1 cellular context compared by ENCODE assay signal in the genomic region with DNA sequence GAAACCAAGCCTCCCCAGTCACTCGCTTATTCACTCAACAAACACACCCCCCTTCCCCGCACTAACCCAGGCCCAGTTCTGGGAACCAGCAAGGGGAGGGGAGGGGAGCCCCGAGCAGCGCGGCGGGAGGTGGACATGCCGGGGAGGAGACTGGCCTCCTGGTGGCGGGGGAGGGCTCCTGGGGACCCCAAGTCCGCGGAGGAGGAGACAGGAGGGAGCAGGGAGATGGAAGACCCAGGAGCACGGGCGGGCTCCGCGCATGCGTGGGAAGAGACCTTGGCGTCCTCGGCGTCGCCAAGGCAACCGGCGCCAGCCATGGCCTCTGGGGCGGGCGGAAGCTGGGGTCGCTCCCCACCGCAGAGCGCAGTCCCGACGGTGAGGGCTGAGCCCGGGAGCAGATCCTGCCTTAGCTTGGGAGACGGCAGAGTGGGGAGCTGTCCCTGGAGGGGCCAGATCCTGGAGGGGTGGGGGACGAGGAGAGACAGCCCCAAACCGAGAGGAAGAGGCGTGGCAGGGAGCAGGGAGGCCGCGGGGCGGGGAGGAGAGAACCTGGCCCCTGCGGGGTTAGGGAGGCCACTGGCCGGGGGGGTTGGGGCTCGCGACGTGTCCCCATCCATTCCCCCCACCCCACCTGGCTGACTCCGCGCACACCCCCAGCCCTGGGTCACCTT.
TF ChIP-seq lines count a peak whose summit lies in the region.

Gene PRR29 (plus strand): TSS at position 302 of the 671 bp plus-strand sequence. CDS start 14 bp downstream, at position 316.

TF ChIP-seq in HepG2, 621 proteins besides CTCF, POLR2A, EP300 and RAD21 (continued from another document and continues in another):
- TF ChIP-seq ZBTB39 (CRISPR knock-in tag; IDR thresholded peaks at IDR 0.05) (no peak), ZC3H4 (CRISPR knock-in tag; IDR thresholded peaks at IDR 0.05; ENCODE audit: borderline replicate concordance) (no peak), ZNF225 (CRISPR knock-in tag; IDR thresholded peaks at IDR 0.05) (no peak), ZNF251 (CRISPR knock-in tag; IDR thresholded peaks at IDR 0.05) (no peak), NCOR1 (IDR thresholded peaks at IDR 0.05; ENCODE audit: borderline replicate concordance, low read length) (no peak), NCOA2 (CRISPR knock-in tag; IDR thresholded peaks at IDR 0.05) (0 out of 2 replicates have a peak, but pooled peaks have one; percentile 18), E2F2 (CRISPR knock-in tag; IDR thresholded peaks at IDR 0.05; ENCODE audit: borderline replicate concordance) (no peak), KMT2A (CRISPR knock-in tag; IDR thresholded peaks at IDR 0.05) (no peak), KLF13 (CRISPR knock-in tag; IDR thresholded peaks at IDR 0.05) (no peak; the same call in 1 of the 2 replicates), PRMT3 (CRISPR knock-in tag; IDR thresholded peaks at IDR 0.05; ENCODE audit: borderline replicate concordance, low read depth) (no peak), KIAA2018 (CRISPR knock-in tag; IDR thresholded peaks at IDR 0.05; ENCODE audit: borderline replicate concordance) (no peak), SOX5 (CRISPR knock-in tag; IDR thresholded peaks at IDR 0.05; ENCODE audit: borderline replicate concordance) (no peak), ARHGAP35 (CRISPR knock-in tag; IDR thresholded peaks at IDR 0.05; ENCODE audit: borderline replicate concordance) (no peak), ZNF383 (CRISPR knock-in tag; IDR thresholded peaks at IDR 0.05; ENCODE audit: borderline replicate concordance) (peak; percentile 80; the same call in 1 of the 2 replicates), THAP8 (CRISPR knock-in tag; IDR thresholded peaks at IDR 0.05; ENCODE audit: borderline replicate concordance) (no peak), ELF3 (CRISPR knock-in tag; IDR thresholded peaks at IDR 0.05) (peak; percentile 58), ZNF460 (CRISPR knock-in tag; IDR thresholded peaks at IDR 0.05; ENCODE audit: borderline replicate concordance) (no peak), FOSL2 (CRISPR knock-in tag; IDR thresholded peaks at IDR 0.05) (no peak), RELA (CRISPR knock-in tag; IDR thresholded peaks at IDR 0.05) (no peak), ZNF253 (CRISPR knock-in tag; IDR thresholded peaks at IDR 0.05; ENCODE audit: borderline replicate concordance) (no peak), ZNF205 (CRISPR knock-in tag; IDR thresholded peaks at IDR 0.05) (no peak), ZNF777 (CRISPR knock-in tag; IDR thresholded peaks at IDR 0.05) (peak; percentile 87), FOXM1 (CRISPR knock-in tag; IDR thresholded peaks at IDR 0.05) (no peak), ZNF230 (CRISPR knock-in tag; IDR thresholded peaks at IDR 0.05) (no peak), ZNF776 (CRISPR knock-in tag; IDR thresholded peaks at IDR 0.05) (peak; percentile 50; the same call in 1 of the 2 replicates), ZNF709 (CRISPR knock-in tag; IDR thresholded peaks at IDR 0.05) (no peak), THYN1 (CRISPR knock-in tag; IDR thresholded peaks at IDR 0.05; ENCODE audit: borderline replicate concordance, low read depth) (no peak)
- TF ChIP-seq, protein P1, sequence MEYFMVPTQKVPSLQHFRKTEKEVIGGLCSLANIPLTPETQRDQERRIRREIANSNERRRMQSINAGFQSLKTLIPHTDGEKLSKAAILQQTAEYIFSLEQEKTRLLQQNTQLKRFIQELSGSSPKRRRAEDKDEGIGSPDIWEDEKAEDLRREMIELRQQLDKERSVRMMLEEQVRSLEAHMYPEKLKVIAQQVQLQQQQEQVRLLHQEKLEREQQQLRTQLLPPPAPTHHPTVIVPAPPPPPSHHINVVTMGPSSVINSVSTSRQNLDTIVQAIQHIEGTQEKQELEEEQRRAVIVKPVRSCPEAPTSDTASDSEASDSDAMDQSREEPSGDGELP (IDR thresholded peaks at IDR 0.05; ENCODE audit: borderline replicate concordance, low read depth), result no peak
- TF ChIP-seq, protein P2, sequence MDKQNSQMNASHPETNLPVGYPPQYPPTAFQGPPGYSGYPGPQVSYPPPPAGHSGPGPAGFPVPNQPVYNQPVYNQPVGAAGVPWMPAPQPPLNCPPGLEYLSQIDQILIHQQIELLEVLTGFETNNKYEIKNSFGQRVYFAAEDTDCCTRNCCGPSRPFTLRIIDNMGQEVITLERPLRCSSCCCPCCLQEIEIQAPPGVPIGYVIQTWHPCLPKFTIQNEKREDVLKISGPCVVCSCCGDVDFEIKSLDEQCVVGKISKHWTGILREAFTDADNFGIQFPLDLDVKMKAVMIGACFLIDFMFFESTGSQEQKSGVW (CRISPR knock-in tag; IDR thresholded peaks at IDR 0.05; ENCODE audit: borderline replicate concordance), result no peak
- TF ChIP-seq, protein P3, sequence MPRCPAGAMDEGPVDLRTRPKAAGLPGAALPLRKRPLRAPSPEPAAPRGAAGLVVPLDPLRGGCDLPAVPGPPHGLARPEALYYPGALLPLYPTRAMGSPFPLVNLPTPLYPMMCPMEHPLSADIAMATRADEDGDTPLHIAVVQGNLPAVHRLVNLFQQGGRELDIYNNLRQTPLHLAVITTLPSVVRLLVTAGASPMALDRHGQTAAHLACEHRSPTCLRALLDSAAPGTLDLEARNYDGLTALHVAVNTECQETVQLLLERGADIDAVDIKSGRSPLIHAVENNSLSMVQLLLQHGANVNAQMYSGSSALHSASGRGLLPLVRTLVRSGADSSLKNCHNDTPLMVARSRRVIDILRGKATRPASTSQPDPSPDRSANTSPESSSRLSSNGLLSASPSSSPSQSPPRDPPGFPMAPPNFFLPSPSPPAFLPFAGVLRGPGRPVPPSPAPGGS (CRISPR knock-in tag; IDR thresholded peaks at IDR 0.05), result peak; percentile 65
- TF ChIP-seq, protein P4, sequence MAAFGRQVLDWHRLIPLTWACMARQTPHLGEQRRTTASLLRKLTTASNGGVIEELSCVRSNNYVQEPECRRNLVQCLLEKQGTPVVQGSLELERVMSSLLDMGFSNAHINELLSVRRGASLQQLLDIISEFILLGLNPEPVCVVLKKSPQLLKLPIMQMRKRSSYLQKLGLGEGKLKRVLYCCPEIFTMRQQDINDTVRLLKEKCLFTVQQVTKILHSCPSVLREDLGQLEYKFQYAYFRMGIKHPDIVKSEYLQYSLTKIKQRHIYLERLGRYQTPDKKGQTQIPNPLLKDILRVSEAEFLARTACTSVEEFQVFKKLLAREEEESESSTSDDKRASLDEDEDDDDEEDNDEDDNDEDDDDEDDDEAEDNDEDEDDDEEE (CRISPR knock-in tag; IDR thresholded peaks at IDR 0.05), result 0 out of 2 replicates have a peak, but pooled peaks have one; percentile 46
- TF ChIP-seq, protein P5, sequence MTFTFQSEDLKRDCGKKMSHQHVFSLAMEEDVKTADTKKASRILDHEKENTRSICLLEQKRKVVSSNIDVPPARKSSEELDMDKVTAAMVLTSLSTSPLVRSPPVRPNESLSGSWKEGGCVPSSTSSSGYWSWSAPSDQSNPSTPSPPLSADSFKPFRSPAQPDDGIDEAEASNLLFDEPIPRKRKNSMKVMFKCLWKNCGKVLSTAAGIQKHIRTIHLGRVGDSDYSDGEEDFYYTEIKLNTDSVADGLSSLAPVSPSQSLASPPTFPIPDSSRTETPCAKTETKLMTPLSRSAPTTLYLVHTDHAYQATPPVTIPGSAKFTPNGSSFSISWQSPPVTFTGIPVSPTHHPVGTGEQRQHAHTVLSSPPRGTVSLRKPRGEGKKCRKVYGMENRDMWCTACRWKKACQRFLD (CRISPR knock-in tag; IDR thresholded peaks at IDR 0.05; ENCODE audit: borderline replicate concordance), result no peak
- TF ChIP-seq, protein P6, sequence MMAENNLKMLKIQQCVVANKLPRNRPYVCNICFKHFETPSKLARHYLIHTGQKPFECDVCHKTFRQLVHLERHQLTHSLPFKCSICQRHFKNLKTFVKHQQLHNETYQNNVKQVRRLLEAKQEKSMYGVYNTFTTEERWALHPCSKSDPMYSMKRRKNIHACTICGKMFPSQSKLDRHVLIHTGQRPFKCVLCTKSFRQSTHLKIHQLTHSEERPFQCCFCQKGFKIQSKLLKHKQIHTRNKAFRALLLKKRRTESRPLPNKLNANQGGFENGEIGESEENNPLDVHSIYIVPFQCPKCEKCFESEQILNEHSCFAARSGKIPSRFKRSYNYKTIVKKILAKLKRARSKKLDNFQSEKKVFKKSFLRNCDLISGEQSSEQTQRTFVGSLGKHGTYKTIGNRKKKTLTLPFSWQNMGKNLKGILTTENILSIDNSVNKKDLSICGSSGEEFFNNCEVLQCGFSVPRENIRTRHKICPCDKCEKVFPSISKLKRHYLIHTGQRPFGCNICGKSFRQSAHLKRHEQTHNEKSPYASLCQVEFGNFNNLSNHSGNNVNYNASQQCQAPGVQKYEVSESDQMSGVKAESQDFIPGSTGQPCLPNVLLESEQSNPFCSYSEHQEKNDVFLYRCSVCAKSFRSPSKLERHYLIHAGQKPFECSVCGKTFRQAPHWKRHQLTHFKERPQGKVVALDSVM (CRISPR knock-in tag; IDR thresholded peaks at IDR 0.05), result 0 out of 2 replicates have a peak, but pooled peaks have one; percentile 35
- TF ChIP-seq, protein P7, sequence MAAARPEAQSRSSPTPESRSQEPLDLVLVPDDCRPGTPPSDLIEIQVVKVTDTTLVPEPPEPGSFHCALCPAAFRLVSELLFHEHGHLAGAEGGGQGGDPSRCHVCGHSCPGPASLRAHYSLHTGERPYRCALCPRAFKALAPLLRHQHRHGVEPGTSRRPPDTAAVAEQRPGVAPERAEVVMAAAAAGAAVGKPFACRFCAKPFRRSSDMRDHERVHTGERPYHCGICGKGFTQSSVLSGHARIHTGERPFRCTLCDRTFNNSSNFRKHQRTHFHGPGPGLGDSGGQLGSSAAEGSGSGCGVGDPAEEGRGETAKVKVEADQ (CRISPR knock-in tag; IDR thresholded peaks at IDR 0.05; ENCODE audit: borderline replicate concordance), result no peak
